31 cellular contexts compared by ENCODE assay signal in the genomic region with DNA sequence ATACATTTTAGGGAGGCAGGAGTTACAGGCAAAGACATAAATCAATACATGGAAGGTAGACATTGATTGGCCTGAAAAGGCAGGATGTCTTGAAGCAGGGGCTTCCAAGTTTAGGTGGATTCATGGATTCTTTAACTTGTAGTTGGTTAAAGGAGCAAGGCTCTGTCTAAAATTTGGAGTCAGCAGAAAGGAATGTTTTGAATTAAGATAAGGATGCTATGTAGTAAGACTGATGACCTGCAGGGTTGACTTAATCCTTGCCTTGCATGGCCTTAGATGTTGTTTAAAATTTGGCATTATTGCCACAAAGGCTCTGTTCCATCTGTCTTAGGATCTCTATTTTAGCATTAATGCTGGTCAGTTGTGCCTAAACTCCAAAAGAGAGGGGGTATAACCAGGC.
"Had no signal": no experiment of that assay in that cellular context is flagged by ENCODE, and none has a peak within 500 bp of the region (broad histone marks: within the 10 kb centered on the region; RNA-seq: fewer than 3 reads in every experiment).

No MANE protein-coding gene starts in this region.

- H3K4me3 ChIP-seq: heart right ventricle, left lung, lower lobe of right lung, psoas muscle, sigmoid colon, thyroid gland, upper lobe of left lung, vagina had no signal

- H3K4me1 ChIP-seq: left lung, lower lobe of right lung, parathyroid adenoma, sigmoid colon, thyroid gland, upper lobe of left lung, vagina had no signal

- H3K27me3 ChIP-seq: left lung, sigmoid colon, thyroid gland, upper lobe of left lung, vagina had no signal

- H3K9ac ChIP-seq: parathyroid adenoma had no signal

- DNase-seq: activated CD4-positive, alpha-beta memory T cell treated with anti-CD3 and anti-CD28 coated beads for 36 hours; activated CD4-positive, alpha-beta T cell treated with anti-CD3 and anti-CD28 coated beads, Interleukin-2, amount 10 ng/mL, durations not matched to agents 24 days and 14 days; activated CD4-positive, CD25-positive, alpha-beta regulatory T cell treated with anti-CD3 and anti-CD28 coated beads, Interleukin-2, amount 50 U/mL, for 72 hours; activated CD8-positive, alpha-beta memory T cell treated with anti-CD3 and anti-CD28 coated beads, Interleukin-2, amount 50 U/mL, for 4 hours; activated gamma-delta T cell; activated naive CD4-positive, alpha-beta T cell treated with anti-CD3 and anti-CD28 coated beads, Interleukin-2, amount 10 ng/mL, durations not matched to agents 7 days and 5 days; activated naive CD8-positive, alpha-beta T cell treated with anti-CD3 and anti-CD28 coated beads, Interleukin-2, amount 10 ng/mL, durations not matched to agents 7 days and 5 days; activated T-cell treated with anti-CD3 and anti-CD28 coated beads, Interleukin-2, amount 50 U/mL, for 1 hour; amniotic stem cell; cortex of kidney; effector memory CD8-positive, alpha-beta T cell; erythroblast; foreskin fibroblast; heart right ventricle; left lung; lower lobe of right lung; nephron progenitor cell; nucleus accumbens; psoas muscle; sigmoid colon; small intestine; stimulated activated CD4-positive, alpha-beta T cell treated with anti-CD3 and anti-CD28 coated beads, Interleukin-4, amount 100 ng/mL, for 4 hours; stimulated activated CD8-positive, alpha-beta memory T cell treated with anti-CD3 and anti-CD28 coated beads, Interleukin-4, amount 100 ng/mL, for 48 hours; stimulated activated naive CD8-positive, alpha-beta T cell treated with anti-CD3 and anti-CD28 coated beads, Interleukin-15, amount 100 ng/mL, for 72 hours; substantia nigra; T-helper 2 cell; thyroid gland; upper lobe of left lung had no signal

- H3K79me2 ChIP-seq: parathyroid adenoma had no signal

- H3K27ac ChIP-seq: heart right ventricle, left lung, lower lobe of right lung, parathyroid adenoma, psoas muscle, sigmoid colon, thyroid gland, upper lobe of left lung, vagina had no signal

- H3K36me3 ChIP-seq: heart right ventricle, left lung, lower lobe of right lung, sigmoid colon, thyroid gland, upper lobe of left lung, vagina had no signal

- H2AFZ ChIP-seq: parathyroid adenoma had no signal

- H3K9me3 ChIP-seq: heart right ventricle, left lung, lower lobe of right lung, psoas muscle, sigmoid colon, thyroid gland, upper lobe of left lung, vagina had no signal

- ATAC-seq: effector memory CD8-positive, alpha-beta T cell; heart right ventricle; left lung; lower lobe of right lung; psoas muscle; stimulated activated memory B cell treated with anti-CD40 and anti-IgM and Interleukin-4, amounts not matched to agents 10 μg/mL and 1 μg/mL and 100 μg/mL, for 72 hours; stimulated activated naive CD8-positive, alpha-beta T cell treated with anti-CD3 and anti-CD28 coated beads, Interleukin-15, amount 100 ng/mL, for 72 hours had no signal
